Comparison of ENCODE assay signal across 1 cellular context in genomic region chr10:69065406-69066361, GRCh38.
TF ChIP-seq lines count a peak whose summit lies in the region.

No MANE protein-coding gene starts in this region.

TF ChIP-seq in SK-N-SH, 30 proteins besides CTCF, POLR2A, EP300 and RAD21 (continued from another document):
- TF ChIP-seq, protein P1, sequence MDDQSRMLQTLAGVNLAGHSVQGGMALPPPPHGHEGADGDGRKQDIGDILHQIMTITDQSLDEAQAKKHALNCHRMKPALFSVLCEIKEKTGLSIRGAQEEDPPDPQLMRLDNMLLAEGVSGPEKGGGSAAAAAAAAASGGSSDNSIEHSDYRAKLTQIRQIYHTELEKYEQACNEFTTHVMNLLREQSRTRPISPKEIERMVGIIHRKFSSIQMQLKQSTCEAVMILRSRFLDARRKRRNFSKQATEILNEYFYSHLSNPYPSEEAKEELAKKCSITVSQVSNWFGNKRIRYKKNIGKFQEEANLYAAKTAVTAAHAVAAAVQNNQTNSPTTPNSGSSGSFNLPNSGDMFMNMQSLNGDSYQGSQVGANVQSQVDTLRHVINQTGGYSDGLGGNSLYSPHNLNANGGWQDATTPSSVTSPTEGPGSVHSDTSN (IDR thresholded peaks at IDR 0.05), result no peak
- TF ChIP-seq, protein P2, sequence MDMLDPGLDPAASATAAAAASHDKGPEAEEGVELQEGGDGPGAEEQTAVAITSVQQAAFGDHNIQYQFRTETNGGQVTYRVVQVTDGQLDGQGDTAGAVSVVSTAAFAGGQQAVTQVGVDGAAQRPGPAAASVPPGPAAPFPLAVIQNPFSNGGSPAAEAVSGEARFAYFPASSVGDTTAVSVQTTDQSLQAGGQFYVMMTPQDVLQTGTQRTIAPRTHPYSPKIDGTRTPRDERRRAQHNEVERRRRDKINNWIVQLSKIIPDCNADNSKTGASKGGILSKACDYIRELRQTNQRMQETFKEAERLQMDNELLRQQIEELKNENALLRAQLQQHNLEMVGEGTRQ (IDR thresholded peaks at IDR 0.05; ENCODE audit: borderline replicate concordance, low read depth, low read length), result no peak
- TF ChIP-seq ELF1 (IDR thresholded peaks at IDR 0.05) (no peak), NRF1 (IDR thresholded peaks at IDR 0.05; ENCODE audit: low read depth, low read length) (no peak), RCOR1 (IDR thresholded peaks at IDR 0.05; ENCODE audit: low read length) (no peak), MXI1 (IDR thresholded peaks at IDR 0.05; ENCODE audit: low read depth, low read length) (no peak)
